ENCODE assay signal across 18 cellular contexts in genomic region chr13:97568850-97569249, GRCh38.
DNase-seq lines count a peak whose midpoint lies in the region; ATAC-seq, FAIRE-seq and TF ChIP-seq lines count a peak whose summit lies in the region.
"Had no signal": no experiment of that assay in that cellular context is flagged by ENCODE, and none has a peak within 500 bp of the region (broad histone marks: within the 10 kb centered on the region; RNA-seq: fewer than 3 reads in every experiment).

No MANE protein-coding gene starts in this region.

- peak; percentile 9; the same call in 1 of the 2 replicates for TF ChIP-seq RAD21 in Ishikawa (IDR thresholded peaks at IDR 0.05; ENCODE audit: low read depth)

- ATAC-seq in lung (ENCODE audit: insufficient read depth, low FRiP score) (peak; percentile 32), GM21786 (IDR thresholded peaks at IDR 0.05; ENCODE audit: unreplicated experiment) (no peak)
- ATAC-seq: SK-N-SH treated with all-trans-retinoic acid at 6 μM for 48 hours had no signal

- no peak overlapping the region for H3K9ac ChIP-seq in endothelial cell of umbilical vein (replicated peaks; ENCODE audit: extremely low read depth, insufficient read depth, low read length)

- dilution Hi-C loops in endothelial cell of umbilical vein (cut with MboI; ENCODE audit: extremely low pct_ligation_motif_present, low sequenced_read_pairs), result no loop called here

- POLR2A ChIA-PET in A673 (lab: Charles Lee; ENCODE audit: low non-redundant PET), result no interaction called here
- POLR2A ChIA-PET in endothelial cell of umbilical vein (lab: Charles Lee), result no interaction called here

- H3K36me3 ChIP-seq in A673 (ENCODE audit: insufficient read depth, low read length, poor library complexity, severe bottlenecking) (no peaks in the 10 kb centered on the region), endothelial cell of umbilical vein (ENCODE audit: control insufficient read depth in 2 of 2, extremely low read depth in 1 of 2, insufficient read depth in 2 of 2, low read length in 2 of 2) (no peaks in the 10 kb centered on the region), lung (ENCODE audit: control insufficient read depth in 2 of 2, insufficient read depth in 2 of 2, low read length in 2 of 2) (no peaks in the 10 kb centered on the region)
- H3K36me3 ChIP-seq: vagina had no signal

- peaks cover 43% of the 10 kb centered on the region for H3K4me1 ChIP-seq in A673 (ENCODE audit: insufficient read depth, low read length, poor library complexity, severe bottlenecking)
- peaks cover 9% of the 10 kb centered on the region for H3K4me1 ChIP-seq in endothelial cell of umbilical vein (ENCODE audit: control insufficient read depth, extremely low read depth, insufficient read depth, low read length)
- H3K4me1 ChIP-seq in lung (ENCODE audit: control insufficient read depth in 2 of 2, insufficient read depth in 2 of 2, low read length in 2 of 2), result peaks cover 0 to 4% of the 10 kb centered on the region in 2 donors

- DNase-seq in A673 (ENCODE audit: low spot score), result peak; percentile 81
- peak; percentile 54 for DNase-seq in endothelial cell of umbilical vein (ENCODE audit: low read depth, low spot score)
- no peak for DNase-seq in lung (ENCODE audit: low spot score)
- DNase-seq in NCI-H187 (lab: John Stamatoyannopoulos, UW), result no peak
- no peak for DNase-seq in effector CD4-positive, alpha-beta T cell
- DNase-seq in NCI-H510A (lab: John Stamatoyannopoulos, UW), result no peak
- DNase-seq: activated CD4-positive, alpha-beta T cell treated with anti-CD3 and anti-CD28 coated beads, Interleukin-2, amount 10 ng/mL, durations not matched to agents 24 days and 14 days; activated T-cell treated with anti-CD3 and anti-CD28 coated beads for 4 hours; COR-L47; GDM1; H7; NCI-H187 treated with DMSO at 0.1 percent for 48 hours; NCI-H524 had no signal

- H3K4me3 ChIP-seq in A673 (ENCODE audit: low read depth, low read length, poor library complexity, severe bottlenecking), result no peak overlapping the region
- H3K4me3 ChIP-seq in endothelial cell of umbilical vein (replicated peaks in 1 of 3; ENCODE audit: insufficient read depth in 1 of 3, low read depth in 1 of 3, low read length in 3 of 3), result no peak overlapping the region
- no peak overlapping the region for H3K4me3 ChIP-seq in lung
- H3K4me3 ChIP-seq: vagina had no signal

- no peaks in the 10 kb centered on the region for H3K79me2 ChIP-seq in endothelial cell of umbilical vein (ENCODE audit: control insufficient read depth, insufficient read depth, low read length)

- H3K27me3 ChIP-seq in A673 (replicated peaks; ENCODE audit: insufficient read depth, low read depth, low read length, poor library complexity) (no peaks in the 10 kb centered on the region), endothelial cell of umbilical vein (ENCODE audit: control insufficient read depth in 2 of 2, insufficient read depth in 2 of 2, low read length in 2 of 2) (peaks cover 2 to 8% of the 10 kb centered on the region in 2 experiments), lung (ENCODE audit: control insufficient read depth, insufficient read depth) (no peaks in the 10 kb centered on the region)
- H3K27me3 ChIP-seq: vagina had no signal

- H2AFZ ChIP-seq in endothelial cell of umbilical vein (ENCODE audit: low read depth, low read length), result no peak overlapping the region

- no peak for TF ChIP-seq POLR2A in endothelial cell of umbilical vein (IDR thresholded peaks at IDR 0.05; ENCODE audit: low read depth, low read length)

- FAIRE-seq in endothelial cell of umbilical vein (lab: Jason Lieb, UNC), result peak; percentile 73
- FAIRE-seq: GM12892 had no signal

- peak; percentile 53; the same call in 1 of the 2 replicates for TF ChIP-seq EP300 in Ishikawa (IDR thresholded peaks at IDR 0.05; ENCODE audit: borderline replicate concordance)

- no peak for TF ChIP-seq CTCF in A673 (conservative IDR thresholded peaks at IDR 0.05; ENCODE audit: low read depth, low read length)
- TF ChIP-seq CTCF in endothelial cell of umbilical vein (IDR thresholded peaks at IDR 0.05; ENCODE audit: extremely low read depth in 1 of 2, insufficient read depth in 1 of 2, low read depth in 1 of 2, low read length in 2 of 2), result no peak
- no peak for TF ChIP-seq CTCF in lung (IDR thresholded peaks at IDR 0.05; ENCODE audit: control extremely low read depth, extremely low read depth)

- BruUV-seq in A673 (replicated peaks; lab: Mats Ljungman, UMichigan), result no TSS peak
- BruUV-seq in endothelial cell of umbilical vein (replicated peaks; lab: Mats Ljungman, UMichigan), result no TSS peak

- CTCF ChIA-PET in A673 (lab: Charles Lee), result no interaction called here
- CTCF ChIA-PET in endothelial cell of umbilical vein (lab: Charles Lee), result interaction anchor here (1.6 to 2.0 kb wide), 3 partner anchors 11 to 551 kb away, joined by 4 to 10 read pairs (median 9); no protein-coding TSS in a partner anchor

- no peaks in the 10 kb centered on the region for H4K20me1 ChIP-seq in endothelial cell of umbilical vein (replicated peaks; ENCODE audit: control insufficient read depth, extremely low read depth, insufficient read depth, low read length)

- WGBS in lung, 2 donors, result 44 to 50% methylated on average over 1 of the region's 1 CpG

- H3K9me3 ChIP-seq in A673 (ENCODE audit: low read depth, low read length, poor library complexity, severe bottlenecking), result no peaks in the 10 kb centered on the region
- no peaks in the 10 kb centered on the region for H3K9me3 ChIP-seq in endothelial cell of umbilical vein (replicated peaks; ENCODE audit: control insufficient read depth, insufficient read depth, low read length)
- peaks cover 0 to 2% of the 10 kb centered on the region in 2 donors for H3K9me3 ChIP-seq in lung (ENCODE audit: control insufficient read depth in 2 of 2, insufficient read depth in 1 of 2, low read length in 1 of 2)
- H3K9me3 ChIP-seq: vagina had no signal

- no peak overlapping the region for H3K27ac ChIP-seq in A673 (ENCODE audit: low read depth, low read length, poor library complexity, severe bottlenecking)
- no peak overlapping the region for H3K27ac ChIP-seq in endothelial cell of umbilical vein (ENCODE audit: insufficient read depth, low read depth, low read length)
- no peak overlapping the region for H3K27ac ChIP-seq in lung (ENCODE audit: low read depth in 1 of 2, low read length in 1 of 2)
- H3K27ac ChIP-seq: vagina had no signal

- no peaks in the 10 kb centered on the region for H3K9me1 ChIP-seq in endothelial cell of umbilical vein (replicated peaks; ENCODE audit: control insufficient read depth, extremely low read depth, insufficient read depth, low read length)

- intact Hi-C loops in A673 (cut with micrococcal nuclease; ENCODE audit: unreplicated experiment) (no loop called here), endothelial cell of umbilical vein (cut with micrococcal nuclease) (loop anchor here (1.0 kb wide), 1 partner anchor 136 kb away; no protein-coding TSS in a partner anchor)

- H3K4me2 ChIP-seq in endothelial cell of umbilical vein (ENCODE audit: insufficient read depth, low read length), result no peak overlapping the region

TF ChIP-seq in Ishikawa, 13 proteins besides CTCF, POLR2A, EP300 and RAD21 (continues in another document):
- no peak for TF ChIP-seq REST (IDR thresholded peaks at IDR 0.05; ENCODE audit: low read depth)

TF ChIP-seq in endothelial cell of umbilical vein, 7 proteins besides CTCF, POLR2A, EP300 and RAD21:
- TF ChIP-seq FOS (IDR thresholded peaks at IDR 0.05; ENCODE audit: borderline replicate concordance, insufficient read depth, low read length) (no peak), POLR2AphosphoS5 (IDR thresholded peaks at IDR 0.05; ENCODE audit: insufficient read depth, low read depth, low read length) (no peak), GATA2 (IDR thresholded peaks at IDR 0.05; ENCODE audit: insufficient read depth, insufficient read length, low read depth, low read length) (no peak), JUN (IDR thresholded peaks at IDR 0.05; ENCODE audit: borderline replicate concordance, insufficient read depth, insufficient read length, low read depth) (no peak), MYC (IDR thresholded peaks at IDR 0.05; ENCODE audit: low read depth, low read length) (no peak), EZH2 (IDR thresholded peaks at IDR 0.05; ENCODE audit: borderline replicate concordance, low read depth, low read length, severe bottlenecking) (no peak)
- TF ChIP-seq, protein P1, sequence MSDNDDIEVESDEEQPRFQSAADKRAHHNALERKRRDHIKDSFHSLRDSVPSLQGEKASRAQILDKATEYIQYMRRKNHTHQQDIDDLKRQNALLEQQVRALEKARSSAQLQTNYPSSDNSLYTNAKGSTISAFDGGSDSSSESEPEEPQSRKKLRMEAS (IDR thresholded peaks at IDR 0.05; ENCODE audit: insufficient read depth, insufficient read length), result no peak

Comparison
In these comparisons a context has a peak if more than half of its experiments do, and no peak if none do; other contexts are left out.
1. DNase-seq: peak in A673 (single experiment) and endothelial cell of umbilical vein (single experiment); none in lung (single experiment), NCI-H187 (0 of 2), effector CD4-positive, alpha-beta T cell (single experiment) and NCI-H510A (single experiment).